24 cellular contexts compared by ENCODE assay signal in genomic region chr4:122553432-122553831, GRCh38.
"Had no signal": no experiment of that assay in that cellular context is flagged by ENCODE, and none has a peak within 500 bp of the region (broad histone marks: within the 10 kb centered on the region; RNA-seq: fewer than 3 reads in every experiment).

No MANE protein-coding gene starts in this region.

- H3K4me3 Mint-ChIP-seq: T-helper 1 cell treated with Interleukin-12 subunit alpha and Interleukin-12 subunit beta and Interleukin-4 antibody, amounts not matched to agents 30 μg/mL and 1 μg/mL, for 36 hours; T-helper 2 cell treated with Interferon-gamma antibody and Interleukin-4, amounts not matched to agents 5 μg/mL and 100 μg/mL, for 36 hours had no signal

- DNase-seq: activated CD8-positive, alpha-beta memory T cell treated with anti-CD3 and anti-CD28 coated beads, Interleukin-2, amount 50 U/mL, for 4 hours; activated effector memory CD4-positive, alpha-beta T cell treated with anti-CD3 and anti-CD28 coated beads, Interleukin-2, amount 50 U/mL, for 16 hours; activated naive CD4-positive, alpha-beta T cell treated with anti-CD3 and anti-CD28 coated beads, Interleukin-2, amount 50 U/mL, for 16 hours; amniotic stem cell; aorta; brain microvascular endothelial cell; central memory CD4-positive, alpha-beta T cell; IMR-90; Karpas-422; KBM-7; NCI-H1105; NCI-H1417 treated with DMSO at 0.1 percent for 48 hours; NCI-H1930; NCI-H2081 treated with DMSO at 0.1 percent for 48 hours; NCI-H345; NCI-H524 treated with DMSO at 0.1 percent for 48 hours; RPMI8226; SHP77 treated with DMSO at 0.1 percent for 48 hours; SK-N-SH had no signal

- FAIRE-seq: colon, TTC549 had no signal

- ATAC-seq: Panc1 had no signal

- H3K9me3 Mint-ChIP-seq: T-helper 1 cell treated with Interleukin-12 subunit alpha and Interleukin-12 subunit beta and Interleukin-4 antibody, amounts not matched to agents 30 μg/mL and 1 μg/mL, for 36 hours; T-helper 2 cell treated with Interferon-gamma antibody and Interleukin-4, amounts not matched to agents 5 μg/mL and 100 μg/mL, for 36 hours had no signal

- H3K27ac Mint-ChIP-seq: T-helper 1 cell treated with Interleukin-12 subunit alpha and Interleukin-12 subunit beta and Interleukin-4 antibody, amounts not matched to agents 30 μg/mL and 1 μg/mL, for 36 hours; T-helper 2 cell treated with Interferon-gamma antibody and Interleukin-4, amounts not matched to agents 5 μg/mL and 100 μg/mL, for 36 hours had no signal
